In genomic region chr15:81337713-81338157, GRCh38 we compare ENCODE assay signal across 17 cellular contexts. TPM values are rescaled to one million over a fixed set of nuclear protein-coding genes. Genes with fewer than 3 reads are reported as not detected.
A peak's percentile ranks its signal among the peaks of the same experiment; 100 is the strongest.
DNase-seq lines count a peak whose midpoint lies in the region; ATAC-seq and TF ChIP-seq lines count a peak whose summit lies in the region.
"Had no signal": no experiment of that assay in that cellular context is flagged by ENCODE, and none has a peak within 500 bp of the region (broad histone marks: within the 10 kb centered on the region; RNA-seq: fewer than 3 reads in every experiment).

No MANE protein-coding gene starts in this region.

- H3K4ac ChIP-seq in mesenchymal stem cell (ENCODE audit: low read depth in 1 of 2, low read length in 2 of 2) = no peak overlapping the region

- no peak overlapping the region for H3K23ac ChIP-seq in mesenchymal stem cell (ENCODE audit: low read length in 2 of 2)

- H3K4me3 Mint-ChIP-seq in activated CD8-positive, alpha-beta memory T cell treated with anti-CD3 and anti-CD28 coated beads, Interleukin-2, amount 10 ng/mL, durations not matched to agents 7 days and 5 days = no peak overlapping the region
- H3K4me3 Mint-ChIP-seq: activated CD4-positive, alpha-beta T cell treated with anti-CD3 and anti-CD28 coated beads, Interleukin-2, amount 10 ng/mL, durations not matched to agents 24 days and 14 days; type B pancreatic cell had no signal

- ATAC-seq in activated CD8-positive, alpha-beta memory T cell treated with anti-CD3 and anti-CD28 coated beads, Interleukin-2, amount 10 ng/mL, durations not matched to agents 7 days and 5 days = peak; percentile 30
- no peak for ATAC-seq in HG03520 (IDR thresholded peaks at IDR 0.05; ENCODE audit: unreplicated experiment)

- peaks cover 3% of the 10 kb centered on the region for H3K4me1 ChIP-seq in mesenchymal stem cell (ENCODE audit: control insufficient read depth, insufficient read depth, low read depth, low read length)
- peaks cover 0 to 18% (median 7%) of the 10 kb centered on the region in 4 donors for H3K4me1 ChIP-seq in transverse colon

- H3K4me3 ChIP-seq in choroid plexus epithelial cell (ENCODE audit: low read depth, low read length) (no peak overlapping the region), mesenchymal stem cell (ENCODE audit: insufficient read depth in 1 of 2, low read depth in 1 of 2, low read length in 2 of 2) (peak overlapping the region in 1 of 2 experiments; percentile 49), transverse colon (no peak overlapping the region)
- H3K4me3 ChIP-seq: body of pancreas had no signal

- no peak overlapping the region for H3K27ac Mint-ChIP-seq in activated CD8-positive, alpha-beta memory T cell treated with anti-CD3 and anti-CD28 coated beads, Interleukin-2, amount 10 ng/mL, durations not matched to agents 7 days and 5 days
- H3K27ac Mint-ChIP-seq: activated CD4-positive, alpha-beta T cell treated with anti-CD3 and anti-CD28 coated beads, Interleukin-2, amount 10 ng/mL, durations not matched to agents 24 days and 14 days; type B pancreatic cell had no signal

- TF ChIP-seq EP300 in transverse colon (IDR thresholded peaks at IDR 0.05; ENCODE audit: low read depth) = no peak

- no peaks in the 10 kb centered on the region for H3K27me3 Mint-ChIP-seq in activated CD8-positive, alpha-beta memory T cell treated with anti-CD3 and anti-CD28 coated beads, Interleukin-2, amount 10 ng/mL, durations not matched to agents 7 days and 5 days
- H3K27me3 Mint-ChIP-seq: type B pancreatic cell had no signal

- 89% methylated on average over 8 of the region's 9 CpGs for WGBS in mesenchymal stem cell
- 45 to 81% methylated on average over 4 to 9 of the region's 9 CpGs for WGBS in transverse colon (ENCODE audit: low coverage in 1 of 2), 2 donors

- DNase-seq in activated CD8-positive, alpha-beta memory T cell treated with anti-CD3 and anti-CD28 coated beads, Interleukin-2, amount 10 ng/mL, durations not matched to agents 7 days and 5 days = no peak
- DNase-seq in activated CD8-positive, alpha-beta memory T cell treated with anti-CD3 and anti-CD28 coated beads, Interleukin-2, amount 50 U/mL, for 4 hours = no peak
- DNase-seq in choroid plexus epithelial cell (ENCODE audit: low read depth) = peak; percentile 41
- no peak for DNase-seq in mesenchymal stem cell
- DNase-seq in ureter (ENCODE audit: low spot score) = peak; percentile 29
- no peak for DNase-seq in transverse colon
- DNase-seq in KG1 (lab: John Stamatoyannopoulos, UW) = no peak
- DNase-seq: activated CD4-positive, alpha-beta T cell treated with anti-CD3 and anti-CD28 coated beads, Interleukin-2, amount 10 ng/mL, durations not matched to agents 24 days and 14 days; NCI-H2029 treated with DMSO at 0.1 percent for 48 hours; posterior cingulate gyrus; SHP77 had no signal

- intact Hi-C loops in transverse colon (cut with DNase I; ENCODE audit: low total_unique reads) = no loop called here

- no peaks in the 10 kb centered on the region for H3K9me3 ChIP-seq in mesenchymal stem cell (ENCODE audit: control insufficient read depth, low read length)
- no peaks in the 10 kb centered on the region for H3K9me3 ChIP-seq in transverse colon
- H3K9me3 ChIP-seq: body of pancreas had no signal

- H2BK5ac ChIP-seq in mesenchymal stem cell (ENCODE audit: low read depth, low read length, poor library complexity, severe bottlenecking) = no peak overlapping the region

- CTCF ChIA-PET in activated CD8-positive, alpha-beta memory T cell treated with anti-CD3 and anti-CD28 coated beads, Interleukin-2, amount 10 ng/mL, durations not matched to agents 7 days and 5 days (lab: Charles Lee) = interaction anchor here (0.9 to 9.7 kb wide), 5 partner anchors 13 to 231 kb away, joined by 3 to 78 read pairs (median 11); partner anchors contain the start of gene STARD5

- TF ChIP-seq POLR2A in transverse colon (IDR thresholded peaks at IDR 0.05) = no peak

- peaks cover 8 to 29% of the 10 kb centered on the region in 2 experiments for H3K27me3 ChIP-seq in mesenchymal stem cell (ENCODE audit: control insufficient read depth in 1 of 2, insufficient read depth in 1 of 2, low read length in 2 of 2)
- H3K27me3 ChIP-seq in transverse colon = no peaks in the 10 kb centered on the region
- H3K27me3 ChIP-seq: body of pancreas had no signal

- TF ChIP-seq CTCF in choroid plexus epithelial cell (conservative IDR thresholded peaks at IDR 0.05; ENCODE audit: low read depth, low read length) = no peak
- TF ChIP-seq CTCF in transverse colon (IDR thresholded peaks at IDR 0.05) = no peak

- H4K91ac ChIP-seq in mesenchymal stem cell (ENCODE audit: low read length) = peak overlapping the region; percentile 64

- no peaks in the 10 kb centered on the region for H3K36me3 Mint-ChIP-seq in activated CD8-positive, alpha-beta memory T cell treated with anti-CD3 and anti-CD28 coated beads, Interleukin-2, amount 10 ng/mL, durations not matched to agents 7 days and 5 days
- H3K36me3 Mint-ChIP-seq: type B pancreatic cell had no signal

- peak overlapping the region; percentile 3 for H2AK5ac ChIP-seq in mesenchymal stem cell (ENCODE audit: low read length, severe bottlenecking)

- H3K4me1 Mint-ChIP-seq in activated CD8-positive, alpha-beta memory T cell treated with anti-CD3 and anti-CD28 coated beads, Interleukin-2, amount 10 ng/mL, durations not matched to agents 7 days and 5 days = peaks cover 17% of the 10 kb centered on the region

- no peak overlapping the region for H2BK15ac ChIP-seq in mesenchymal stem cell (ENCODE audit: low read depth, poor library complexity, severe bottlenecking)

- in situ Hi-C loops in transverse colon (cut with MboI; ENCODE audit: low pct_ligation_motif_present in 1 of 4, low pct_unique_long_range_greater_than_20kb in 1 of 4, low sequenced_read_pairs in 3 of 4) = loop anchor here in 1 of 4 donors (5.0 kb wide), 1 partner anchor 60 kb away; no protein-coding TSS in a partner anchor

- H3K14ac ChIP-seq in mesenchymal stem cell (ENCODE audit: low read length in 2 of 2) = no peak overlapping the region

- no peak overlapping the region for H2BK12ac ChIP-seq in mesenchymal stem cell (ENCODE audit: low read length in 2 of 2)

- no peak overlapping the region for H2AFZ ChIP-seq in mesenchymal stem cell (ENCODE audit: low read depth, low read length)

- no peaks in the 10 kb centered on the region for H3K79me1 ChIP-seq in mesenchymal stem cell (replicated peaks; ENCODE audit: low read length, poor library complexity, severe bottlenecking)

- peak overlapping the region; percentile 78 for H3K9ac ChIP-seq in mesenchymal stem cell (ENCODE audit: low read length)

- H3K36me3 ChIP-seq in mesenchymal stem cell (ENCODE audit: control insufficient read depth in 1 of 2, insufficient read depth in 2 of 2, low read depth in 1 of 2, low read length in 2 of 2) (peaks cover 0 to 3% of the 10 kb centered on the region in 2 experiments), transverse colon (no peaks in the 10 kb centered on the region)

- no peak overlapping the region for H2BK120ac ChIP-seq in mesenchymal stem cell (ENCODE audit: low read depth, low read length)

- H3K18ac ChIP-seq in mesenchymal stem cell (ENCODE audit: low read depth in 1 of 2, low read length in 2 of 2) = no peak overlapping the region

- no peaks in the 10 kb centered on the region for H3K9me3 Mint-ChIP-seq in activated CD8-positive, alpha-beta memory T cell treated with anti-CD3 and anti-CD28 coated beads, Interleukin-2, amount 10 ng/mL, durations not matched to agents 7 days and 5 days (ENCODE audit: low read depth)
- H3K9me3 Mint-ChIP-seq: activated CD4-positive, alpha-beta T cell treated with anti-CD3 and anti-CD28 coated beads, Interleukin-2, amount 10 ng/mL, durations not matched to agents 24 days and 14 days; type B pancreatic cell had no signal

- H3K27ac ChIP-seq in mesenchymal stem cell (ENCODE audit: low read length, poor library complexity, severe bottlenecking) (no peak overlapping the region), transverse colon (peak overlapping the region in 1 of 4 donors; percentile 22)

- no peak overlapping the region for H4K8ac ChIP-seq in mesenchymal stem cell (ENCODE audit: low read length)

- H3K4me2 ChIP-seq in mesenchymal stem cell (ENCODE audit: low read length, poor library complexity, severe bottlenecking) = no peak overlapping the region

RNA-seq across cellular contexts. Expression of gene STARD5, which starts 13.8 kb away (rescaled TPM):
- 1 to 10 TPM; 4.8 to 5.2 TPM for total RNA-seq in activated CD8-positive, alpha-beta memory T cell treated with anti-CD3 and anti-CD28 coated beads, Interleukin-2, amount 10 ng/mL, durations not matched to agents 7 days and 5 days
- polyA plus RNA-seq in mesenchymal stem cell (2013, experiment 1 of 2) = 2.6 TPM
- 2.5 TPM for polyA plus RNA-seq in mesenchymal stem cell (2013, experiment 2 of 2)
- total RNA-seq in ureter (17.5 TPM), transverse colon (10 to 100 TPM; 11.2 to 54.5 (median 41.3) TPM)
- total RNA-seq: G401 had no signal

RNA-seq across cellular contexts. Expression of gene TMC3, which starts 36.3 kb away (rescaled TPM):
- total RNA-seq in activated CD8-positive, alpha-beta memory T cell treated with anti-CD3 and anti-CD28 coated beads, Interleukin-2, amount 10 ng/mL, durations not matched to agents 7 days and 5 days = not detected
- polyA plus RNA-seq in mesenchymal stem cell (2013, experiment 1 of 2) = not detected
- polyA plus RNA-seq in mesenchymal stem cell (2013, experiment 2 of 2) = not detected
- total RNA-seq in ureter (1.4 TPM), transverse colon (under 1 TPM in 2 of 4 donors, not detected in 2; 0.14 to 0.64 TPM)
- total RNA-seq: A172; activated CD4-positive, alpha-beta T cell treated with anti-CD3 and anti-CD28 coated beads, Interleukin-2, amount 10 ng/mL, durations not matched to agents 24 days and 14 days; G401; mononuclear cell had no signal

Comparison
In these comparisons a context has a peak if more than half of its experiments do, and no peak if none do; other contexts are left out.
1. DNase-seq: peak in choroid plexus epithelial cell (single experiment) and ureter (single experiment); none in activated CD8-positive, alpha-beta memory T cell treated with anti-CD3 and anti-CD28 coated beads, Interleukin-2, amount 10 ng/mL, durations not matched to agents 7 days and 5 days (single experiment), activated CD8-positive, alpha-beta memory T cell treated with anti-CD3 and anti-CD28 coated beads, Interleukin-2, amount 50 U/mL, for 4 hours (single experiment), mesenchymal stem cell (single experiment), transverse colon (single experiment) and KG1 (single experiment).